In genomic region chr6:30571085-30572077, GRCh38 we compare ENCODE assay signal across 8 cellular contexts. TPM values are rescaled to one million over a fixed set of nuclear protein-coding genes. Genes with fewer than 3 reads are reported as not detected.
A peak's percentile ranks its signal among the peaks of the same experiment; 100 is the strongest.
DNase-seq lines count a peak whose midpoint lies in the region; ATAC-seq, FAIRE-seq and TF ChIP-seq lines count a peak whose summit lies in the region.

Gene ABCF1, plus strand, starts transcription at chr6:30571442. Its CDS starts 46 bp downstream, at chr6:30571488.

- peak within 1 kb of the TSS; percentile 87 for H3K4me2 ChIP-seq in keratinocyte (ENCODE audit: control insufficient read depth, extremely low read depth, insufficient read depth, low read depth, low read length)

- no peak for TF ChIP-seq CTCF in keratinocyte (optimal IDR thresholded peaks at IDR 0.05 in 1 of 3, IDR thresholded peaks at IDR 0.05 in 1 of 3, conservative IDR thresholded peaks at IDR 0.05 in 1 of 3; ENCODE audit: extremely low read depth in 1 of 3, insufficient read depth in 2 of 3, low read length in 3 of 3)

- peaks cover 3 to 10% of the 10 kb centered on the region in 2 experiments for H3K36me3 ChIP-seq in keratinocyte (ENCODE audit: control insufficient read depth in 2 of 2, extremely low read depth in 1 of 2, insufficient read depth in 2 of 2, low read length in 2 of 2)

- peak; percentile 92 for ATAC-seq in HG03432 (IDR thresholded peaks at IDR 0.05; ENCODE audit: unreplicated experiment)

- H3K79me2 ChIP-seq in keratinocyte (ENCODE audit: control insufficient read depth, insufficient read depth, low read length) = peaks cover 46% of the 10 kb centered on the region

- peaks cover 14% of the 10 kb centered on the region for H4K20me1 ChIP-seq in keratinocyte (ENCODE audit: control insufficient read depth, extremely low read depth, insufficient read depth, low read length)

- no peak for FAIRE-seq in keratinocyte (lab: Jason Lieb, UNC)

- peak within 1 kb of the TSS; percentile 98 for H3K9ac ChIP-seq in keratinocyte (ENCODE audit: control insufficient read depth, extremely low read depth, insufficient read depth, low read length)

- H3K9me1 ChIP-seq in keratinocyte (ENCODE audit: control insufficient read depth, extremely low read depth, insufficient read depth, low read length) = no peaks in the 10 kb centered on the region

- peaks cover 19% of the 10 kb centered on the region for H3K4me1 ChIP-seq in keratinocyte (ENCODE audit: control insufficient read depth, extremely low read depth, insufficient read depth, low read length)

- H3K27me3 ChIP-seq in keratinocyte (ENCODE audit: control insufficient read depth, extremely low read depth, insufficient read depth, low read length) = no peaks in the 10 kb centered on the region

- H3K4me3 ChIP-seq in keratinocyte (ENCODE audit: control insufficient read depth in 2 of 3, extremely low read depth in 1 of 3, insufficient read depth in 2 of 3, low read depth in 1 of 3, low read length in 3 of 3) = peak within 1 kb of the TSS; percentile 62 to 89 (median 87)

- TF ChIP-seq POLR2A in GM19099 (IDR thresholded peaks at IDR 0.05; ENCODE audit: extremely low read depth, insufficient read length, low read depth) = peak; percentile 95

- DNase-seq in AG20443 (ENCODE audit: low spot score) (peak; percentile 100), NCI-H510A (lab: John Stamatoyannopoulos, UW) (peak; percentile 92), cerebellum (ENCODE audit: low spot score) (peak; percentile 100), keratinocyte (ENCODE audit: low read depth, low spot score) (peak; percentile 78)
- peak; percentile 99 for DNase-seq in activated CD4-positive, alpha-beta T cell treated with anti-CD3 and anti-CD28 coated beads for 1 hour
- peak; percentile 99 to 100 for DNase-seq in stimulated activated CD4-positive, alpha-beta T cell treated with anti-CD3 and anti-CD28 coated beads, Interleukin-15, amount 100 ng/mL, for 1 hour (ENCODE audit: low read depth in 1 of 2, low spot score in 1 of 2)

- dilution Hi-C loops in keratinocyte (cut with MboI; ENCODE audit: extremely low pct_ligation_motif_present, low sequenced_read_pairs) = no loop called here

- peak within 1 kb of the TSS; percentile 99 for H2AFZ ChIP-seq in keratinocyte (ENCODE audit: control insufficient read depth, low read length)

- H3K9me3 ChIP-seq in keratinocyte (ENCODE audit: control insufficient read depth, low read depth, low read length) = no peaks in the 10 kb centered on the region

- peak within 1 kb of the TSS; percentile 97 for H3K27ac ChIP-seq in keratinocyte (ENCODE audit: control insufficient read depth, insufficient read depth, low read length)

RNA-seq across cellular contexts. Expression of gene ABCF1, which starts in this region (rescaled TPM):
- total RNA-seq in cerebellum = 15.4 TPM
- polyA plus RNA-seq in keratinocyte = 22.6 to 67.1 TPM (median 30.0 TPM) in 3 replicates
- 76.5 TPM for polyA plus RNA-seq in keratinocyte (2011; ENCODE audit: low read depth)
- 33.9 and 38.8 TPM in 2 replicates for polyA plus RNA-seq in keratinocyte (2011; cell fraction: cytosol; rRNA removed)
- polyA plus RNA-seq in keratinocyte (2011; cell fraction: nucleus; rRNA removed) = 64.3 and 73.5 TPM in 2 replicates
- 47.7 and 85.8 TPM in 2 replicates for polyA plus RNA-seq in keratinocyte (2012; ENCODE audit: low replicate concordance)
- 49.7 to 96.2 TPM (median 62.8 TPM) in 3 replicates for polyA minus RNA-seq in keratinocyte
- 42.6 TPM for polyA minus RNA-seq in keratinocyte (2011; cell fraction: cytosol; rRNA and poly(A)+ RNA removed)
- 31.0 and 46.8 TPM in 2 replicates for polyA minus RNA-seq in keratinocyte (2011; cell fraction: nucleus; rRNA and poly(A)+ RNA removed)

Comparison
In these comparisons a context has a peak if more than half of its experiments do, and no peak if none do; other contexts are left out.
1. Peak in every context shown above with its lines: DNase-seq, ATAC-seq, H3K4me3 ChIP-seq and H3K27ac ChIP-seq.